In the genomic region with DNA sequence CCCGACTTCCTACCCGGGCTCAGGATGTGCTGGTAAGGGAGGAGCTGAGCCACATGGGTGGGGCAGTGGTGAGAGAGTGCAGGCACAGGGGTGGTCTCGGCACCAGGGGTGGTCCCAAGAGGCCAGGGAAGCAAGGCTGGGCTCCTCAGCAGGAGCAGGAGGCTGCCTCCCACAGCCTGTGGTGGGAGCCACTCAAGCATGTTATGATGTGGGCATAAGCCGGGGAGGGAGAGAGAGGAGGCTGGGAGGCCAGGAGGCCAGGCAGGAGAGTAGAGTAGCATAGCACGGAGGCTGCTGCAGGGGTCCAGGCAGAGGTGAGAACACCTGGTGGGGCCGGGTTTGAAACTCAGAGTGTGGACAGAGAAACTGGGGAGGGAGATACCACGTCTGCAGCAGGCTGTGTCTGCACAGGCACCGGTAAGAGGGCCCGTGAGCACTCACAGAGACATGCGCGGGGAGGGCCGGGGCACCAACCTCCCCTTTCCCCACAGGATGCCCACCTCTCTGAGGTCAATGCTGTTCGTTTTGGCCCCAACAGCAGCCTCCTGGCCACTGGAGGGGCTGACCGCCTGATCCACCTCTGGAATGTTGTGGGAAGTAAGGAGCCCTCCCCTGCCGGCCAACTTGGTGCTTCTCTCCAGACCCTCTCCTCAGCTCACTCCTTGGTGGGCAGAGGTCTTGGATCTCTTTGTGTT, we compare ENCODE assay signal across 1 cellular context.
TF ChIP-seq lines count a peak whose summit lies in the region.

No MANE protein-coding gene starts in this region.

TF ChIP-seq in SK-N-SH, 30 proteins besides CTCF, POLR2A, EP300 and RAD21 (continued from another document):
- TF ChIP-seq GABPA (IDR thresholded peaks at IDR 0.05; ENCODE audit: low read depth): no peak
- TF ChIP-seq MXI1 (IDR thresholded peaks at IDR 0.05; ENCODE audit: low read depth, low read length): no peak
- TF ChIP-seq JUND (IDR thresholded peaks at IDR 0.05): no peak
